ENCODE assay signal across 20 cellular contexts in the genomic region with DNA sequence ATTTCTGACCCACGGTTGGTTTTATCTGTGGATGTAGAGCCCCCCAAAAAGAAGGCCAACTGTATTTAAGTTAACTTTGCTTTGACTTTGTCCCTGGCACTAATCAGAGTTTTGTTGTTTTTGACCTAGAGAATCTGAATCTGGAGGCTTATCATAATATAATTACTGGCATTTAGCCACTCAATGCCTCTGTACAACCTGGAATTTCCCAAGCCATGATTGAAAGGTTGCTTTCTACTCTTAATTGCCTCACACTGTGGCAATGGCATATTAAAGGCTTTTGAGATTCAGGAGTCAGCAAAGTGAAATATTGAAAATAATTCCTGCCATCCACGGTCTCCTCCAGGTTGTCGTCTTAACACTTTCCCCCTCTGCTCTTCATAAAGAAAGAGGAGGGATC.
"Had no signal": no experiment of that assay in that cellular context is flagged by ENCODE, and none has a peak within 500 bp of the region (broad histone marks: within the 10 kb centered on the region; RNA-seq: fewer than 3 reads in every experiment).

No MANE protein-coding gene starts in this region.

- DNase-seq: nephron progenitor cell; nucleus accumbens; pancreas; retina; right cardiac atrium; right lobe of liver; sigmoid colon; small intestine; stimulated activated CD4-positive, alpha-beta T cell treated with anti-CD3 and anti-CD28 coated beads, Interleukin-15, amount 100 ng/mL, for 24 hours; stimulated activated CD4-positive, alpha-beta T cell treated with anti-CD3 and anti-CD28 coated beads, Interleukin-2, amount 100 ng/mL, for 24 hours; stimulated activated CD4-positive, alpha-beta T cell treated with anti-CD3 and anti-CD28 coated beads, Interleukin-2, amount 100 ng/mL, for 48 hours; stimulated activated CD4-positive, alpha-beta T cell treated with anti-CD3 and anti-CD28 coated beads, Interleukin-4, amount 100 ng/mL, for 24 hours; stimulated activated naive B cell treated with anti-CD40 and anti-IgM and Interleukin-4, amounts not matched to agents 10 μg/mL and 1 μg/mL and 100 μg/mL, for 72 hours; stimulated activated naive CD4-positive, alpha-beta T cell treated with Interleukin-2 at 50 U/mL for 16 hours; stomach; thyroid gland; trophoblast cell; upper lobe of left lung had no signal

- ATAC-seq: natural killer cell treated with Interleukin-12 subunit alpha and Interleukin-12 subunit beta and Interleukin-15 and Interleukin-18, amount 100 ng/mL, for 72 hours; right cardiac atrium; right lobe of liver; stimulated activated effector memory CD8-positive, alpha-beta T cell treated with anti-CD3 and anti-CD28 coated beads, Interleukin-12 subunit alpha, Interleukin-12 subunit beta, amount 100 ng/mL, for 72 hours; stimulated activated naive B cell treated with anti-CD40 and anti-IgM and Interleukin-4, amounts not matched to agents 10 μg/mL and 1 μg/mL and 100 μg/mL, for 72 hours had no signal
